In the genomic region with DNA sequence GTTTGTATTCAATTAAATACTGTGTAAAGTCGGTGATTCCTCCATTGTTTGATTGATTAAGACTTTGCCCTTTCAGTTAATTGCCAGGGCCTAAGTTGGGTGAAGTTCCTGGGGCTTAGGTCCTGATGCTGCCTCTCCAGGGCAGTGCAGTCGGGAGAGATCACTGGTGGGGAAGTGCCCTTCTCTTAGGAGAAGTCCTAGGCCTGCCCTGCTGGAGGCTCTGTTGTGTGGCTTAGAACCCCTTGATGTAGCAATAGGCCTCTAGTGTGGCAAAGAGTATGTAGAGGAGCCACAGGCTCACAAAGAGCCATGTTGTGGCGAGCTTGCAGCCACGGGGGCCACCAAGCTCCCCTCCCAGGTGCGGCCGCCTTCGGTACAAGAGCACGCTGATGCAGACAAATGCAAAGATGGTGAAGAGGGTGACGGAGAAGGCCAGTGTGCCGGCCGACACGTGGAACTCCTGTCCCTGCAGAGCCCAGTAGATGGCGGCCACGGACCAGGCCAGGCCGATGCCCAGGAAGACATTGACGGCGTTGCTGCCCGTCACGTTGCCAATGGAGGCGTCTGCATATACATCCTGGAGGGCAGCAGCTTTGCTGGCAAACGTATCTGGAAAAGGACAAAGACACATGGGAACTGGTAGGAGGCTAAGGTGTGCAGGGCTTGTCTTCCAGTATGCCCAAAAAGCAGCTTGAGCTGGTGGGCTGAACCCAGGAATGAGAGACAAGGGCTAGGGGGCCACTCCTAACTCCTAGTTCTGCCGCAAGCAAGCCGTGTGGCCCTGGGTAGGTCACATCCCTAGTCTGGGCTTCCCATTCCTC, we compare ENCODE assay signal across 1 cellular context.
A peak's percentile ranks its signal among the peaks of the same experiment; 100 is the strongest.
TF ChIP-seq lines count a peak whose summit lies in the region.

No MANE protein-coding gene starts in this region.

TF ChIP-seq in HepG2, 621 proteins besides CTCF, POLR2A, EP300 and RAD21 (continued from another document and continues in another):
- TF ChIP-seq MAFG (CRISPR knock-in tag; IDR thresholded peaks at IDR 0.05) (no peak), ATF2 (CRISPR knock-in tag; IDR thresholded peaks at IDR 0.05) (0 out of 2 replicates have a peak, but pooled peaks have one; percentile 47), TAF1 (CRISPR knock-in tag; IDR thresholded peaks at IDR 0.05) (peak; percentile 48; the same call in 1 of the 2 replicates), MED1 (CRISPR knock-in tag; IDR thresholded peaks at IDR 0.05) (peak; percentile 78; the same call in 1 of the 2 replicates), ZNF710 (CRISPR knock-in tag; IDR thresholded peaks at IDR 0.05; ENCODE audit: borderline replicate concordance) (0 out of 2 replicates have a peak, but pooled peaks have one; percentile 80), ZNF792 (CRISPR knock-in tag; IDR thresholded peaks at IDR 0.05) (0 out of 2 replicates have a peak, but pooled peaks have one; percentile 49), ZNF235 (CRISPR knock-in tag; IDR thresholded peaks at IDR 0.05; ENCODE audit: borderline replicate concordance) (peak; percentile 69; the same call in 1 of the 2 replicates), CBX2 (IDR thresholded peaks at IDR 0.05; ENCODE audit: low read depth, low read length) (no peak), CBX2 (CRISPR knock-in tag; IDR thresholded peaks at IDR 0.05; ENCODE audit: low read depth) (peak; percentile 73; the same call in 1 of the 2 replicates), KDM6A (CRISPR knock-in tag; IDR thresholded peaks at IDR 0.05; ENCODE audit: low read depth) (no peak), KLF11 (CRISPR knock-in tag; IDR thresholded peaks at IDR 0.05) (0 out of 2 replicates have a peak, but pooled peaks have one; percentile 55), ARNT (IDR thresholded peaks at IDR 0.05) (no peak), JARID2 (CRISPR knock-in tag; IDR thresholded peaks at IDR 0.05; ENCODE audit: insufficient replicate concordance) (no peak), ZBTB39 (CRISPR knock-in tag; IDR thresholded peaks at IDR 0.05) (no peak), ZNF160 (CRISPR knock-in tag; IDR thresholded peaks at IDR 0.05) (0 out of 2 replicates have a peak, but pooled peaks have one; percentile 44), ZNF333 (CRISPR knock-in tag; IDR thresholded peaks at IDR 0.05; ENCODE audit: borderline replicate concordance) (peak; percentile 52; the same call in 1 of the 2 replicates), ZNF232 (CRISPR knock-in tag; IDR thresholded peaks at IDR 0.05; ENCODE audit: borderline replicate concordance) (0 out of 2 replicates have a peak, but pooled peaks have one; percentile 33), SRSF4 (IDR thresholded peaks at IDR 0.05; ENCODE audit: low read depth, low read length, poor library complexity, severe bottlenecking) (no peak), ZNF460 (CRISPR knock-in tag; IDR thresholded peaks at IDR 0.05; ENCODE audit: borderline replicate concordance) (no peak), FLYWCH1 (CRISPR knock-in tag; IDR thresholded peaks at IDR 0.05) (no peak), HNRNPH1 (optimal IDR thresholded peaks at IDR 0.05; ENCODE audit: low read depth, low read length) (no peak), HNRNPUL1 (IDR thresholded peaks at IDR 0.05; ENCODE audit: low read depth, low read length) (no peak), STAG1 (CRISPR knock-in tag; IDR thresholded peaks at IDR 0.05) (peak; percentile 98), REPIN1 (CRISPR knock-in tag; IDR thresholded peaks at IDR 0.05; ENCODE audit: borderline replicate concordance, low read depth) (peak; percentile 82), CEBPZ (IDR thresholded peaks at IDR 0.05; ENCODE audit: low read length) (no peak), ZNF431 (CRISPR knock-in tag; IDR thresholded peaks at IDR 0.05; ENCODE audit: borderline replicate concordance, low read depth) (no peak), ZNF337 (CRISPR knock-in tag; IDR thresholded peaks at IDR 0.05; ENCODE audit: borderline replicate concordance, low read depth) (no peak), ZC3H13 (CRISPR knock-in tag; IDR thresholded peaks at IDR 0.05) (0 out of 2 replicates have a peak, but pooled peaks have one; percentile 27), ZNF350 (CRISPR knock-in tag; IDR thresholded peaks at IDR 0.05; ENCODE audit: borderline replicate concordance, low read depth) (peak; percentile 71; the same call in 1 of the 2 replicates), RORA (CRISPR knock-in tag; IDR thresholded peaks at IDR 0.05) (no peak), EEA1 (CRISPR knock-in tag; IDR thresholded peaks at IDR 0.05; ENCODE audit: borderline replicate concordance) (no peak; the same call in 1 of the 2 replicates), ZNF317 (CRISPR knock-in tag; IDR thresholded peaks at IDR 0.05) (peak; percentile 59), ZNF605 (CRISPR knock-in tag; IDR thresholded peaks at IDR 0.05) (peak; percentile 59; the same call in 1 of the 2 replicates), TBX2 (CRISPR knock-in tag; IDR thresholded peaks at IDR 0.05; ENCODE audit: borderline replicate concordance) (peak; percentile 74), ONECUT2 (CRISPR knock-in tag; IDR thresholded peaks at IDR 0.05) (0 out of 2 replicates have a peak, but pooled peaks have one; percentile 44), NAIF1 (CRISPR knock-in tag; IDR thresholded peaks at IDR 0.05; ENCODE audit: borderline replicate concordance) (peak; percentile 80), BCL6 (CRISPR knock-in tag; IDR thresholded peaks at IDR 0.05) (peak; percentile 49), NONO (IDR thresholded peaks at IDR 0.05) (no peak), NONO (CRISPR knock-in tag; conservative IDR thresholded peaks at IDR 0.05) (peak; percentile 81)
- TF ChIP-seq, protein P1, sequence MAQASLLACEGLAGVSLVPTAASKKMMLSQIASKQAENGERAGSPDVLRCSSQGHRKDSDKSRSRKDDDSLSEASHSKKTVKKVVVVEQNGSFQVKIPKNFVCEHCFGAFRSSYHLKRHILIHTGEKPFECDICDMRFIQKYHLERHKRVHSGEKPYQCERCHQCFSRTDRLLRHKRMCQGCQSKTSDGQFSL (CRISPR knock-in tag; IDR thresholded peaks at IDR 0.05) = no peak
- TF ChIP-seq, protein P2, sequence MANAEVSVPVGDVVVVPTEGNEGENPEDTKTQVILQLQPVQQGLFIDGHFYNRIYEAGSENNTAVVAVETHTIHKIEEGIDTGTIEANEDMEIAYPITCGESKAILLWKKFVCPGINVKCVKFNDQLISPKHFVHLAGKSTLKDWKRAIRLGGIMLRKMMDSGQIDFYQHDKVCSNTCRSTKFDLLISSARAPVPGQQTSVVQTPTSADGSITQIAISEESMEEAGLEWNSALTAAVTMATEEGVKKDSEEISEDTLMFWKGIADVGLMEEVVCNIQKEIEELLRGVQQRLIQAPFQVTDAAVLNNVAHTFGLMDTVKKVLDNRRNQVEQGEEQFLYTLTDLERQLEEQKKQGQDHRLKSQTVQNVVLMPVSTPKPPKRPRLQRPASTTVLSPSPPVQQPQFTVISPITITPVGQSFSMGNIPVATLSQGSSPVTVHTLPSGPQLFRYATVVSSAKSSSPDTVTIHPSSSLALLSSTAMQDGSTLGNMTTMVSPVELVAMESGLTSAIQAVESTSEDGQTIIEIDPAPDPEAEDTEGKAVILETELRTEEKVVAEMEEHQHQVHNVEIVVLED (CRISPR knock-in tag; IDR thresholded peaks at IDR 0.05; ENCODE audit: borderline replicate concordance) = peak; percentile 24; the same call in 1 of the 2 replicates
- TF ChIP-seq, protein P3, sequence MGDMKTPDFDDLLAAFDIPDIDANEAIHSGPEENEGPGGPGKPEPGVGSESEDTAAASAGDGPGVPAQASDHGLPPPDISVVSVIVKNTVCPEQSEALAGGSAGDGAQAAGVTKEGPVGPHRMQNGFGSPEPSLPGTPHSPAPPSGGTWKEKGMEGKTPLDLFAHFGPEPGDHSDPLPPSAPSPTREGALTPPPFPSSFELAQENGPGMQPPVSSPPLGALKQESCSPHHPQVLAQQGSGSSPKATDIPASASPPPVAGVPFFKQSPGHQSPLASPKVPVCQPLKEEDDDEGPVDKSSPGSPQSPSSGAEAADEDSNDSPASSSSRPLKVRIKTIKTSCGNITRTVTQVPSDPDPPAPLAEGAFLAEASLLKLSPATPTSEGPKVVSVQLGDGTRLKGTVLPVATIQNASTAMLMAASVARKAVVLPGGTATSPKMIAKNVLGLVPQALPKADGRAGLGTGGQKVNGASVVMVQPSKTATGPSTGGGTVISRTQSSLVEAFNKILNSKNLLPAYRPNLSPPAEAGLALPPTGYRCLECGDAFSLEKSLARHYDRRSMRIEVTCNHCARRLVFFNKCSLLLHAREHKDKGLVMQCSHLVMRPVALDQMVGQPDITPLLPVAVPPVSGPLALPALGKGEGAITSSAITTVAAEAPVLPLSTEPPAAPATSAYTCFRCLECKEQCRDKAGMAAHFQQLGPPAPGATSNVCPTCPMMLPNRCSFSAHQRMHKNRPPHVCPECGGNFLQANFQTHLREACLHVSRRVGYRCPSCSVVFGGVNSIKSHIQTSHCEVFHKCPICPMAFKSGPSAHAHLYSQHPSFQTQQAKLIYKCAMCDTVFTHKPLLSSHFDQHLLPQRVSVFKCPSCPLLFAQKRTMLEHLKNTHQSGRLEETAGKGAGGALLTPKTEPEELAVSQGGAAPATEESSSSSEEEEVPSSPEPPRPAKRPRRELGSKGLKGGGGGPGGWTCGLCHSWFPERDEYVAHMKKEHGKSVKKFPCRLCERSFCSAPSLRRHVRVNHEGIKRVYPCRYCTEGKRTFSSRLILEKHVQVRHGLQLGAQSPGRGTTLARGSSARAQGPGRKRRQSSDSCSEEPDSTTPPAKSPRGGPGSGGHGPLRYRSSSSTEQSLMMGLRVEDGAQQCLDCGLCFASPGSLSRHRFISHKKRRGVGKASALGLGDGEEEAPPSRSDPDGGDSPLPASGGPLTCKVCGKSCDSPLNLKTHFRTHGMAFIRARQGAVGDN (CRISPR knock-in tag; IDR thresholded peaks at IDR 0.05) = peak; percentile 100
- TF ChIP-seq, protein P4, sequence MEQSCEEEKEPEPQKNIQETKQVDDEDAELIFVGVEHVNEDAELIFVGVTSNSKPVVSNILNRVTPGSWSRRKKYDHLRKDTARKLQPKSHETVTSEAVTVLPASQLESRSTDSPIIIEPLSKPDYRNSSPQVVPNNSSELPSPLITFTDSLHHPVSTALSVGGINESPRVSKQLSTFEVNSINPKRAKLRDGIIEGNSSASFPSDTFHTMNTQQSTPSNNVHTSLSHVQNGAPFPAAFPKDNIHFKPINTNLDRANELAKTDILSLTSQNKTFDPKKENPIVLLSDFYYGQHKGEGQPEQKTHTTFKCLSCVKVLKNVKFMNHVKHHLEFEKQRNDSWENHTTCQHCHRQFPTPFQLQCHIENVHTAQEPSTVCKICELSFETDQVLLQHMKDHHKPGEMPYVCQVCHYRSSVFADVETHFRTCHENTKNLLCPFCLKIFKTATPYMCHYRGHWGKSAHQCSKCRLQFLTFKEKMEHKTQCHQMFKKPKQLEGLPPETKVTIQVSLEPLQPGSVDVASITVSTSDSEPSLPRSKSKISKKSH (CRISPR knock-in tag; IDR thresholded peaks at IDR 0.05; ENCODE audit: borderline replicate concordance) = peak; percentile 98
